13 cellular contexts compared by ENCODE assay signal in the genomic region with DNA sequence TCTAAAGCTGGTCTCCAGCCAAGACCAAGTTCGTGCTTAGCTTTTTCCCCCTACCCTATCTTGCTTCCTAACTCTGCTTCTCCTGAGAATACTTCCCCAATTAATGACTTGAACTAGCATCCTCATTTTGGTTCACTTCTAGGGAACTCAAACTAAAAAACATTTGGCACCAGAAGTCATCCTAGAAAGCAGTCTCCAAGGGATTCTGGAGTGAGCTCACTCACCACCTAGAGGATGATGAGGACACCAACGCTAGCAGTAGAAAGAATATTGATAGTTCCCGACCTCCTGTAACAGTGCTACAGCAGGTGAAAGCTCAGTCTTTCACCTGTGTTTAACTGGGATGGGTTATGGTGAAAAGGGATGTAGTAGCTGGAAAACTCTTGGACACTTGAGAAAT. TPM values are rescaled to one million over a fixed set of nuclear protein-coding genes. Genes with fewer than 3 reads are reported as not detected.
DNase-seq lines count a peak whose midpoint lies in the region; ATAC-seq and TF ChIP-seq lines count a peak whose summit lies in the region.
"Had no signal": no experiment of that assay in that cellular context is flagged by ENCODE, and none has a peak within 500 bp of the region (broad histone marks: within the 10 kb centered on the region; RNA-seq: fewer than 3 reads in every experiment).

No MANE protein-coding gene starts in this region.

- H3K23ac ChIP-seq in neuronal stem cell (ENCODE audit: low read depth, low read length, poor library complexity): no peak overlapping the region

- no peak overlapping the region for H3K14ac ChIP-seq in neuronal stem cell (ENCODE audit: low read length)

- no peaks in the 10 kb centered on the region for H3K4me1 ChIP-seq in RWPE2 (ENCODE audit: insufficient read depth, poor library complexity, severe bottlenecking)
- no peaks in the 10 kb centered on the region for H3K4me1 ChIP-seq in hepatocyte (ENCODE audit: insufficient read depth)
- H3K4me1 ChIP-seq in neuronal stem cell (ENCODE audit: control insufficient read depth in 2 of 2, insufficient read depth in 1 of 2, low read depth in 1 of 2, low read length in 2 of 2): no peaks in the 10 kb centered on the region
- H3K4me1 ChIP-seq: colonic mucosa had no signal

- CTCF ChIA-PET in HEK293T (lab: Yijun Ruan, JAX): interaction anchor here (0.5 to 1.7 kb wide), 7 partner anchors 11 to 826 kb away, joined by 3 to 4 read pairs (median 3); no protein-coding TSS in a partner anchor

- no peaks in the 10 kb centered on the region for H4K20me1 ChIP-seq in hepatocyte (ENCODE audit: insufficient read depth, poor library complexity, severe bottlenecking)

- H4K91ac ChIP-seq in neuronal stem cell (ENCODE audit: low read depth, low read length, poor library complexity): no peak overlapping the region

- ATAC-seq in RWPE2 (ENCODE audit: low read depth) (peak; percentile 35; the same call in 1 of the 3 replicates), HG02610 (IDR thresholded peaks at IDR 0.05; ENCODE audit: unreplicated experiment) (no peak), GM18858 (IDR thresholded peaks at IDR 0.05; ENCODE audit: unreplicated experiment) (no peak)
- ATAC-seq: naive thymus-derived CD4-positive, alpha-beta T cell had no signal

- H2BK15ac ChIP-seq in neuronal stem cell (ENCODE audit: low read length): no peak overlapping the region

- no peak overlapping the region for H3K27ac ChIP-seq in C4-2B
- no peak overlapping the region for H3K27ac ChIP-seq in RWPE2 (ENCODE audit: poor library complexity, severe bottlenecking)
- H3K27ac ChIP-seq in hepatocyte: no peak overlapping the region
- H3K27ac ChIP-seq in neuronal stem cell (replicated peaks; ENCODE audit: low read length): no peak overlapping the region
- H3K27ac ChIP-seq: colonic mucosa, sigmoid colon had no signal

- no peak overlapping the region for H4K8ac ChIP-seq in neuronal stem cell (ENCODE audit: low read depth, low read length)

- H3K18ac ChIP-seq in neuronal stem cell (ENCODE audit: low read length): no peak overlapping the region

- no peak overlapping the region for H3K4ac ChIP-seq in neuronal stem cell (ENCODE audit: low read length)

- no peaks in the 10 kb centered on the region for H3K9me3 ChIP-seq in RWPE2 (ENCODE audit: severe bottlenecking)
- no peaks in the 10 kb centered on the region for H3K9me3 ChIP-seq in hepatocyte (ENCODE audit: low read depth)
- no peaks in the 10 kb centered on the region for H3K9me3 ChIP-seq in neuronal stem cell (replicated peaks in 1 of 2; ENCODE audit: control insufficient read depth in 2 of 2, insufficient read depth in 1 of 2, low read depth in 1 of 2, low read length in 2 of 2)
- H3K9me3 ChIP-seq: colonic mucosa, sigmoid colon had no signal

- H2BK120ac ChIP-seq in neuronal stem cell (ENCODE audit: low read depth, low read length): no peak overlapping the region

- no peak overlapping the region for H2BK12ac ChIP-seq in neuronal stem cell (ENCODE audit: low read length)

- peaks cover 2% of the 10 kb centered on the region for H3K79me2 ChIP-seq in hepatocyte

- H2BK5ac ChIP-seq in neuronal stem cell (ENCODE audit: low read length): no peak overlapping the region

- DNase-seq in HEK293T (ENCODE audit: extremely low spot score): peak; percentile 25
- DNase-seq in RWPE2 (ENCODE audit: low spot score): no peak
- no peak for DNase-seq in hepatocyte (ENCODE audit: low spot score)
- DNase-seq in activated CD4-positive, CD25-positive, alpha-beta regulatory T cell treated with anti-CD3 and anti-CD28 coated beads, Interleukin-2, amount 50 U/mL, for 72 hours: no peak
- DNase-seq in neuronal stem cell (ENCODE audit: low spot score): no peak
- DNase-seq: colonic mucosa; kidney glomerular epithelial cell; naive thymus-derived CD4-positive, alpha-beta T cell; NCI-H1417; sigmoid colon had no signal

- H3K9ac ChIP-seq in neuronal stem cell (ENCODE audit: low read depth, low read length, poor library complexity): no peak overlapping the region

- H3K27me3 ChIP-seq in RWPE2 (ENCODE audit: insufficient read depth, poor library complexity, severe bottlenecking) (peaks cover 5% of the 10 kb centered on the region), hepatocyte (peaks cover 31% of the 10 kb centered on the region), neuronal stem cell (ENCODE audit: control insufficient read depth in 3 of 3, insufficient read depth in 3 of 3, low read depth in 1 of 3, low read length in 3 of 3) (peaks cover 0 to 39% (median 0%) of the 10 kb centered on the region in 3 experiments)
- H3K27me3 ChIP-seq: colonic mucosa had no signal

- H3K36me3 ChIP-seq in RWPE2 (ENCODE audit: low read depth): no peaks in the 10 kb centered on the region
- no peaks in the 10 kb centered on the region for H3K36me3 ChIP-seq in hepatocyte (replicated peaks; ENCODE audit: insufficient read depth, low read depth)
- no peaks in the 10 kb centered on the region for H3K36me3 ChIP-seq in neuronal stem cell (replicated peaks in 1 of 2; ENCODE audit: control insufficient read depth in 2 of 2, insufficient read depth in 2 of 2, low read length in 2 of 2)
- H3K36me3 ChIP-seq: colonic mucosa, sigmoid colon had no signal

- H2AK5ac ChIP-seq in neuronal stem cell (ENCODE audit: low read depth, low read length): no peak overlapping the region

- H3K79me1 ChIP-seq in neuronal stem cell (ENCODE audit: low read depth, low read length): no peaks in the 10 kb centered on the region

- H2AFZ ChIP-seq in hepatocyte (no peak overlapping the region), neuronal stem cell (ENCODE audit: low read length) (no peak overlapping the region)

- WGBS in hepatocyte (ENCODE audit: low lambda C conversion rate, missing lambda C conversion rate): 29% methylated on average over 3 of the region's 3 CpGs
- WGBS in neuronal stem cell (ENCODE audit: extremely low coverage in 2 of 2, insufficient read length in 2 of 2, insufficient replicate concordance in 1 of 2), 2 donors: no CpG with 5 or more reads among the region's 3 CpGs

- POLR2A ChIA-PET in HEK293T (lab: Yijun Ruan, JAX): interaction anchor here (1.0 to 1.3 kb wide), 3 partner anchors 88 to 786 kb away, joined by 3 to 5 read pairs (median 4); partner anchors contain the start of genes CLSPN, KIAA0319L, NCDN and SMIM12

- H3K4me2 ChIP-seq in hepatocyte: no peak overlapping the region
- no peak overlapping the region for H3K4me2 ChIP-seq in neuronal stem cell (ENCODE audit: insufficient read depth, low read length, poor library complexity, severe bottlenecking)

- H3K4me3 ChIP-seq in RWPE2 (ENCODE audit: severe bottlenecking) (no peak overlapping the region), hepatocyte (no peak overlapping the region), neuronal stem cell (ENCODE audit: low read length in 2 of 2) (no peak overlapping the region)
- H3K4me3 ChIP-seq: colonic mucosa, sigmoid colon had no signal

- TF ChIP-seq CTCF in C4-2B (conservative IDR thresholded peaks at IDR 0.05): peak; percentile 35
- TF ChIP-seq CTCF in RWPE2 (IDR thresholded peaks at IDR 0.05; ENCODE audit: poor library complexity, severe bottlenecking): no peak
- peak; percentile 5 for TF ChIP-seq CTCF in hepatocyte (IDR thresholded peaks at IDR 0.05; ENCODE audit: poor library complexity)

- H3K9me2 ChIP-seq in hepatocyte (replicated peaks; ENCODE audit: insufficient read depth): no peaks in the 10 kb centered on the region

TF ChIP-seq in HEK293T, 16 proteins besides CTCF, POLR2A, EP300 and RAD21:
- TF ChIP-seq L3MBTL2 (conservative IDR thresholded peaks at IDR 0.05) (no peak), SUZ12 (IDR thresholded peaks at IDR 0.05) (no peak), FOXA1 (IDR thresholded peaks at IDR 0.05) (no peak), SP1 (IDR thresholded peaks at IDR 0.05) (no peak), HDGF (IDR thresholded peaks at IDR 0.05; ENCODE audit: borderline replicate concordance) (no peak), TARDBP (IDR thresholded peaks at IDR 0.05) (no peak), NFRKB (IDR thresholded peaks at IDR 0.05) (no peak), LEF1 (IDR thresholded peaks at IDR 0.05; ENCODE audit: borderline replicate concordance) (no peak)

RNA-seq across cellular contexts. Expression of gene PSMB2, which starts 4.7 kb away (rescaled TPM):
- 42.6 and 44.8 TPM in 2 replicates for total RNA-seq in hepatocyte
- 93.8 and 98.8 TPM in 2 replicates for polyA plus RNA-seq in hepatocyte
- polyA plus RNA-seq in neuronal stem cell (2013, experiment 1 of 2): 128 TPM
- polyA plus RNA-seq in neuronal stem cell (2013, experiment 2 of 2): 125 TPM
